Comparison of ENCODE assay signal across 12 cellular contexts in genomic region chrX:30887288-30887687, GRCh38. TPM values are rescaled to one million over a fixed set of nuclear protein-coding genes. Genes with fewer than 3 reads are reported as not detected.
DNase-seq lines count a peak whose midpoint lies in the region; ATAC-seq, FAIRE-seq and TF ChIP-seq lines count a peak whose summit lies in the region.
"Had no signal": no experiment of that assay in that cellular context is flagged by ENCODE, and none has a peak within 500 bp of the region (broad histone marks: within the 10 kb centered on the region; RNA-seq: fewer than 3 reads in every experiment).

No MANE protein-coding gene starts in this region.

- H3K9me1 ChIP-seq in keratinocyte (ENCODE audit: control insufficient read depth, extremely low read depth, insufficient read depth, low read length), result no peaks in the 10 kb centered on the region

- no peak for FAIRE-seq in keratinocyte (lab: Jason Lieb, UNC)

- no peak for ATAC-seq in DND-41 (ENCODE audit: insufficient read depth, low read depth)
- ATAC-seq: heart left ventricle had no signal

- no peaks in the 10 kb centered on the region for H3K27me3 ChIP-seq in BLaER1
- H3K27me3 ChIP-seq in DND-41 (ENCODE audit: insufficient read depth, low read length, poor library complexity), result no peaks in the 10 kb centered on the region
- H3K27me3 ChIP-seq in keratinocyte (ENCODE audit: control insufficient read depth, extremely low read depth, insufficient read depth, low read length), result no peaks in the 10 kb centered on the region
- H3K27me3 ChIP-seq: suprapubic skin had no signal

- peaks cover 50% of the 10 kb centered on the region for H3K79me2 ChIP-seq in DND-41 (ENCODE audit: insufficient read depth, low read length)
- H3K79me2 ChIP-seq in keratinocyte (ENCODE audit: control insufficient read depth, insufficient read depth, low read length), result peaks cover 62% of the 10 kb centered on the region

- peaks cover 12% of the 10 kb centered on the region for H3K4me1 ChIP-seq in BLaER1
- peaks cover 16% of the 10 kb centered on the region; the same call in 1 of the 2 replicates for H3K4me1 ChIP-seq in DND-41 (ENCODE audit: insufficient read depth, low read length)
- H3K4me1 ChIP-seq in keratinocyte (ENCODE audit: control insufficient read depth, extremely low read depth, insufficient read depth, low read length), result peaks cover 8% of the 10 kb centered on the region

- H4K20me1 ChIP-seq in BLaER1 (peaks cover 28% of the 10 kb centered on the region), DND-41 (ENCODE audit: insufficient read depth, low read length) (no peaks in the 10 kb centered on the region; the same call in 1 of the 2 replicates), keratinocyte (ENCODE audit: control insufficient read depth, extremely low read depth, insufficient read depth, low read length) (peaks cover 4% of the 10 kb centered on the region)

- dilution Hi-C loops in keratinocyte (cut with MboI; ENCODE audit: extremely low pct_ligation_motif_present, low sequenced_read_pairs), result no loop called here

- H2AFZ ChIP-seq in DND-41 (ENCODE audit: low read depth, low read length), result no peak overlapping the region
- H2AFZ ChIP-seq in keratinocyte (ENCODE audit: control insufficient read depth, low read length), result no peak overlapping the region

- H3K27ac ChIP-seq in BLaER1 (no peak overlapping the region), DND-41 (ENCODE audit: low read length) (no peak overlapping the region), VCaP (peak overlapping the region; percentile 83), keratinocyte (ENCODE audit: control insufficient read depth, insufficient read depth, low read length) (no peak overlapping the region)
- H3K27ac ChIP-seq: C4-2B, suprapubic skin had no signal

- H3K9ac ChIP-seq in BLaER1 (no peak overlapping the region; the same call in 1 of the 2 replicates), DND-41 (ENCODE audit: low read depth, low read length) (peak overlapping the region; percentile 79; the same call in 1 of the 2 replicates), keratinocyte (ENCODE audit: control insufficient read depth, extremely low read depth, insufficient read depth, low read length) (no peak overlapping the region)

- H3K36me3 ChIP-seq in BLaER1, result no peaks in the 10 kb centered on the region
- H3K36me3 ChIP-seq in DND-41 (ENCODE audit: insufficient read depth, low read length), result no peaks in the 10 kb centered on the region; the same call in 1 of the 2 replicates
- no peaks in the 10 kb centered on the region for H3K36me3 ChIP-seq in keratinocyte (ENCODE audit: control insufficient read depth in 2 of 2, extremely low read depth in 1 of 2, insufficient read depth in 2 of 2, low read length in 2 of 2)
- H3K36me3 ChIP-seq: heart left ventricle, suprapubic skin had no signal

- no peak for DNase-seq in DND-41
- DNase-seq in keratinocyte (ENCODE audit: low read depth, low spot score), result no peak
- DNase-seq in NCI-H2081 (lab: John Stamatoyannopoulos, UW), result no peak
- DNase-seq in NCI-H1417 (lab: John Stamatoyannopoulos, UW), result no peak
- no peak for DNase-seq in GDM1 (lab: John Stamatoyannopoulos, UW)
- DNase-seq: dermis blood vessel endothelial cell, heart left ventricle, SHP77 treated with DMSO at 0.1 percent for 48 hours had no signal

- H3K4me3 ChIP-seq in BLaER1 (no peak overlapping the region), DND-41 (ENCODE audit: low read depth in 1 of 2, low read length in 2 of 2) (peak overlapping the region in 1 of 2 experiments; percentile 90; a peak in 2 of 4 replicates), keratinocyte (ENCODE audit: control insufficient read depth in 2 of 3, extremely low read depth in 1 of 3, insufficient read depth in 2 of 3, low read depth in 1 of 3, low read length in 3 of 3) (peak overlapping the region in 1 of 3 experiments; percentile 72)

- H3K9me3 ChIP-seq in BLaER1 (0 out of 2 replicates have a peak, but pooled peaks cover 10% of the 10 kb centered on the region), DND-41 (ENCODE audit: insufficient read depth, low read length, severe bottlenecking) (no peaks in the 10 kb centered on the region), keratinocyte (ENCODE audit: control insufficient read depth, low read depth, low read length) (no peaks in the 10 kb centered on the region)
- H3K9me3 ChIP-seq: heart left ventricle, suprapubic skin had no signal

- peak overlapping the region; percentile 76 for H3K4me2 ChIP-seq in BLaER1
- H3K4me2 ChIP-seq in DND-41 (ENCODE audit: insufficient read depth, low read length), result peak overlapping the region; percentile 84
- peak overlapping the region; percentile 78 for H3K4me2 ChIP-seq in keratinocyte (ENCODE audit: control insufficient read depth, extremely low read depth, insufficient read depth, low read depth, low read length)

- TF ChIP-seq CTCF in DND-41 (IDR thresholded peaks at IDR 0.05; ENCODE audit: borderline replicate concordance, extremely low read depth, low read length, poor library complexity, severe bottlenecking), result no peak
- TF ChIP-seq CTCF in VCaP (conservative IDR thresholded peaks at IDR 0.05), result no peak
- no peak for TF ChIP-seq CTCF in keratinocyte (optimal IDR thresholded peaks at IDR 0.05 in 1 of 3, IDR thresholded peaks at IDR 0.05 in 1 of 3, conservative IDR thresholded peaks at IDR 0.05 in 1 of 3; ENCODE audit: extremely low read depth in 1 of 3, insufficient read depth in 2 of 3, low read length in 3 of 3)

RNA-seq across cellular contexts. Expression of gene TAB3, which starts 1.8 kb away (rescaled TPM):
- 21.2 to 29.3 TPM (median 25.5 TPM) in 3 replicates for polyA plus RNA-seq in keratinocyte
- 6.1 TPM for polyA plus RNA-seq in keratinocyte (2011; ENCODE audit: low read depth)
- polyA plus RNA-seq in keratinocyte (2011; cell fraction: cytosol; rRNA removed), result 14.7 and 26.2 TPM in 2 replicates
- 27.8 and 38.1 TPM in 2 replicates for polyA plus RNA-seq in keratinocyte (2011; cell fraction: nucleus; rRNA removed)
- polyA plus RNA-seq in keratinocyte (2012; ENCODE audit: low replicate concordance), result 13.0 and 20.5 TPM in 2 replicates
- polyA minus RNA-seq in keratinocyte, result 17.0 to 38.7 TPM (median 24.9 TPM) in 3 replicates
- polyA minus RNA-seq in keratinocyte (2011; cell fraction: cytosol; rRNA and poly(A)+ RNA removed), result 14.6 TPM
- polyA minus RNA-seq in keratinocyte (2011; cell fraction: nucleus; rRNA and poly(A)+ RNA removed), result 17.5 and 24.2 TPM in 2 replicates
